In the genomic region with DNA sequence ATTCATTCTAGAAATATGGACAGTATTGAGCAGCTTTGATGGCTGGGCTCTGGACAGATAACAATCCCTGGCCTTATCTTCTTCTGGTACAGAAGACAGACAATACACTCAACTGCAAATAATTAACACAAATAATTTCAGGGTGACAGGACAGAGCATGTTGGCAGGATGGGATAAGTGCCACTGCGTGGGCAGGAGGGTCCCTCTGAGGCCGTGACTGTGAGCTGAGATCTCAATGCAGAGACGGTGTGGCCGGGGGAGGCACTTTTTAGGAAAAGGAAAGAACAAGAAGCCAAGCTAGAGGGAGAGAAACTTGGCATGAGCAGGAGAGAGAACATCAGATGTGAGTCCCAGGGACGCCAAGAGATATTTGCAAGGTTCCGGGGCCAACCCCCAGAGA, we compare ENCODE assay signal across 11 cellular contexts. TPM values are rescaled to one million over a fixed set of nuclear protein-coding genes. Genes with fewer than 3 reads are reported as not detected.
DNase-seq lines count a peak whose midpoint lies in the region; ATAC-seq and TF ChIP-seq lines count a peak whose summit lies in the region.
"Had no signal": no experiment of that assay in that cellular context is flagged by ENCODE, and none has a peak within 500 bp of the region (broad histone marks: within the 10 kb centered on the region; RNA-seq: fewer than 3 reads in every experiment).

No MANE protein-coding gene starts in this region.

- peaks cover 37% of the 10 kb centered on the region for H3K36me3 Mint-ChIP-seq in T-helper 1 cell treated with Interleukin-12 subunit alpha and Interleukin-12 subunit beta and Interleukin-4 antibody, amounts not matched to agents 30 μg/mL and 1 μg/mL, for 36 hours (ENCODE audit: low read depth)
- peaks cover 75% of the 10 kb centered on the region for H3K36me3 Mint-ChIP-seq in dendritic cell treated with granulocyte-macrophage colony-stimulating factor and Interleukin-4, amounts not matched to agents 40 ng/mL and 50 ng/mL, for 4 days (ENCODE audit: low read depth)
- H3K36me3 Mint-ChIP-seq in Calu3 (ENCODE audit: insufficient read depth, unreplicated experiment) = no peaks in the 10 kb centered on the region

- H3K27ac ChIP-seq in PC-3 (ENCODE audit: low read length) (peak overlapping the region; percentile 92), spleen (peak overlapping the region in 2 of 8 donors; percentile 61 to 69)

- H3K4me1 ChIP-seq in PC-3 (ENCODE audit: insufficient read depth, low read length) (peaks cover 23% of the 10 kb centered on the region), spleen (peaks cover 20 to 100% (median 70%) of the 10 kb centered on the region in 6 donors)

- H3K79me2 ChIP-seq in PC-3 (ENCODE audit: low read length) = no peaks in the 10 kb centered on the region

- no peak overlapping the region for H2AFZ ChIP-seq in PC-3 (ENCODE audit: low read length)

- H3K9me3 ChIP-seq in PC-3 (ENCODE audit: low read length) (no peaks in the 10 kb centered on the region), spleen (no peaks in the 10 kb centered on the region)

- TF ChIP-seq CTCF in PC-3 (conservative IDR thresholded peaks at IDR 0.05; ENCODE audit: low read depth, low read length) (no peak), spleen (IDR thresholded peaks at IDR 0.05 in 8 of 11, conservative IDR thresholded peaks at IDR 0.05 in 3 of 11) (no peak), Calu3 (IDR thresholded peaks at IDR 0.05; ENCODE audit: unreplicated experiment) (no peak)

- H3K4me3 ChIP-seq in PC-3 (ENCODE audit: low read length) (no peak overlapping the region), spleen (no peak overlapping the region)

- H3F3A ChIP-seq in PC-3 (ENCODE audit: low read length, unreplicated experiment) = no peaks in the 10 kb centered on the region

- peak overlapping the region; percentile 76; the same call in 1 of the 2 replicates for H3K4me2 ChIP-seq in PC-3 (ENCODE audit: low read length)

- H3K27ac Mint-ChIP-seq in T-helper 1 cell treated with Interleukin-12 subunit alpha and Interleukin-12 subunit beta and Interleukin-4 antibody, amounts not matched to agents 30 μg/mL and 1 μg/mL, for 36 hours = peak overlapping the region; percentile 63
- H3K27ac Mint-ChIP-seq in dendritic cell treated with granulocyte-macrophage colony-stimulating factor and Interleukin-4, amounts not matched to agents 40 ng/mL and 50 ng/mL, for 4 days = peak overlapping the region; percentile 10
- H3K27ac Mint-ChIP-seq in Calu3 (ENCODE audit: unreplicated experiment) = no peak overlapping the region

- H3K9ac ChIP-seq in PC-3 (ENCODE audit: low read length) = no peak overlapping the region

- no peaks in the 10 kb centered on the region for H3K27me3 Mint-ChIP-seq in T-helper 1 cell treated with Interleukin-12 subunit alpha and Interleukin-12 subunit beta and Interleukin-4 antibody, amounts not matched to agents 30 μg/mL and 1 μg/mL, for 36 hours (ENCODE audit: low read depth)
- H3K27me3 Mint-ChIP-seq in dendritic cell treated with granulocyte-macrophage colony-stimulating factor and Interleukin-4, amounts not matched to agents 40 ng/mL and 50 ng/mL, for 4 days = no peaks in the 10 kb centered on the region
- H3K27me3 Mint-ChIP-seq in Calu3 (ENCODE audit: unreplicated experiment) = no peaks in the 10 kb centered on the region

- no peaks in the 10 kb centered on the region for H3K9me3 Mint-ChIP-seq in T-helper 1 cell treated with Interleukin-12 subunit alpha and Interleukin-12 subunit beta and Interleukin-4 antibody, amounts not matched to agents 30 μg/mL and 1 μg/mL, for 36 hours
- no peaks in the 10 kb centered on the region for H3K9me3 Mint-ChIP-seq in dendritic cell treated with granulocyte-macrophage colony-stimulating factor and Interleukin-4, amounts not matched to agents 40 ng/mL and 50 ng/mL, for 4 days
- no peaks in the 10 kb centered on the region for H3K9me3 Mint-ChIP-seq in Calu3 (ENCODE audit: low read depth, unreplicated experiment)

- TF ChIP-seq POLR2A in spleen (IDR thresholded peaks at IDR 0.05) = no peak

- H3K4me1 Mint-ChIP-seq in T-helper 1 cell treated with Interleukin-12 subunit alpha and Interleukin-12 subunit beta and Interleukin-4 antibody, amounts not matched to agents 30 μg/mL and 1 μg/mL, for 36 hours (ENCODE audit: low read depth) = peaks cover 61% of the 10 kb centered on the region
- peaks cover 88% of the 10 kb centered on the region for H3K4me1 Mint-ChIP-seq in dendritic cell treated with granulocyte-macrophage colony-stimulating factor and Interleukin-4, amounts not matched to agents 40 ng/mL and 50 ng/mL, for 4 days (ENCODE audit: low read depth)
- H3K4me1 Mint-ChIP-seq in Calu3 (ENCODE audit: low read depth, unreplicated experiment) = peaks cover 9% of the 10 kb centered on the region

- BruUV-seq in PC-3 (replicated peaks; lab: Mats Ljungman, UMichigan) = no TSS peak
- BruUV-seq in Calu3 (replicated peaks; lab: Mats Ljungman, UMichigan) = no TSS peak

- ATAC-seq in PC-3 (no peak), GM21723 (IDR thresholded peaks at IDR 0.05; ENCODE audit: unreplicated experiment) (no peak), GM21717 (IDR thresholded peaks at IDR 0.05; ENCODE audit: unreplicated experiment) (no peak)

- H3K27me3 ChIP-seq in PC-3 (ENCODE audit: low read length) (no peaks in the 10 kb centered on the region), spleen (replicated peaks in 1 of 7) (no peaks in the 10 kb centered on the region)

- CTCF ChIA-PET in PC-3 (lab: Charles Lee) = no interaction called here
- CTCF ChIA-PET in Calu3 (lab: Charles Lee) = interaction anchor here (1.3 kb wide), 1 partner anchor 15 kb away, joined by 3 read pairs; no protein-coding TSS in a partner anchor

- no peaks in the 10 kb centered on the region for H4K20me1 ChIP-seq in PC-3 (ENCODE audit: low read length)

- intact Hi-C loops in PC-3 (cut with micrococcal nuclease) = no loop called here
- intact Hi-C loops in dendritic cell treated with granulocyte-macrophage colony-stimulating factor and Interleukin-4, amounts not matched to agents 40 ng/mL and 50 ng/mL, for 4 days (cut with micrococcal nuclease) = no loop called here
- intact Hi-C loops in spleen (cut with DNase I; ENCODE audit: low total_unique reads) = no loop called here
- intact Hi-C loops in Calu3 (cut with micrococcal nuclease; ENCODE audit: unreplicated experiment) = no loop called here

- H3K36me3 ChIP-seq in PC-3 (ENCODE audit: low read depth, low read length) = no peaks in the 10 kb centered on the region
- H3K36me3 ChIP-seq in spleen = peaks cover 0 to 43% (median 0%) of the 10 kb centered on the region in 6 donors

- POLR2A ChIA-PET in PC-3 (lab: Charles Lee; ENCODE audit: unreplicated experiment) = interaction anchor here (0.6 kb wide), 1 partner anchor 31 kb away, joined by 3 read pairs; no protein-coding TSS in a partner anchor

- 91 to 97% (median 93%) methylated on average over 6 of the region's 6 CpGs for WGBS in spleen, 5 donors

- H3K9me2 ChIP-seq in PC-3 (replicated peaks; ENCODE audit: low read length) = no peaks in the 10 kb centered on the region

- H3K4me3 Mint-ChIP-seq in T-helper 1 cell treated with Interleukin-12 subunit alpha and Interleukin-12 subunit beta and Interleukin-4 antibody, amounts not matched to agents 30 μg/mL and 1 μg/mL, for 36 hours = no peak overlapping the region
- H3K4me3 Mint-ChIP-seq in dendritic cell treated with granulocyte-macrophage colony-stimulating factor and Interleukin-4, amounts not matched to agents 40 ng/mL and 50 ng/mL, for 4 days = no peak overlapping the region
- H3K4me3 Mint-ChIP-seq in Calu3 (ENCODE audit: low read depth, unreplicated experiment) = no peak overlapping the region

- DNase-seq in T-helper 1 cell (no peak), PC-3 (no peak), spleen (peak; percentile 34), Calu3 (no peak)
- DNase-seq: 8988T, DMS153, NCI-H1105 had no signal

RNA-seq across cellular contexts. Expression of a gene that starts 8.1 kb away (rescaled TPM):
- total RNA-seq in PC-3 (2014; rRNA removed) (1.2 and 3.5 TPM in 2 replicates), spleen (10 to 100 TPM; 26.8 to 34.5 (median 28.9) TPM), Calu3 (2022) (0.97 and 1.1 TPM in 2 replicates)
- 1 to 10 TPM; 1.4 to 5.2 (median 1.8) TPM for polyA plus RNA-seq in spleen

RNA-seq across cellular contexts. Expression of a gene that starts 26.5 kb away (rescaled TPM):
- total RNA-seq in PC-3 (2014; rRNA removed) (60.0 and 64.3 TPM in 2 replicates), spleen (10 to 100 TPM; 18.2 to 48.4 (median 24.6) TPM), Calu3 (2022) (54.8 and 58.0 TPM in 2 replicates)
- 10 to 100 TPM; 24.4 to 37.3 (median 34.0) TPM for polyA plus RNA-seq in spleen
